21 cellular contexts compared by ENCODE assay signal in the genomic region with DNA sequence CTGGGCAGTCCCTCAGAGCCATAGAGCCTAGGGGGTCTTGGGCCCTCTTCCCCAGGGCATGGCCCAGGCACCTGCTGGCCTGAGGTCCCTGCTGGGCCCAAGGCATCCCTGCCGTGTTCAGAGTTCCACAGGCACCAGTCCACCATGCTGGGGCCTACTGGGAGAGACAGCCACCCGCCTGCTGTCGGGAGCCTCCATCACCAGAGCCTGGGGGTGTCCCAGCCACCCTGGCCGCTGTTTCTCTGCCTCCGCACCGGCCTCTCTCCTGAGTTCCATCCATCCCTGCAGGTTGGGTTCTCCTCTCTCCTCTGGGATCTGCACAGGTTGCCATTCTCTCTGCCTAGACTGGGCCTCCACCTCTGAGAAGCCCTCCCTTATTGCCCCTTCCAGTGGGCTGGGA.
DNase-seq lines count a peak whose midpoint lies in the region; ATAC-seq and TF ChIP-seq lines count a peak whose summit lies in the region.
"Had no signal": no experiment of that assay in that cellular context is flagged by ENCODE, and none has a peak within 500 bp of the region (broad histone marks: within the 10 kb centered on the region; RNA-seq: fewer than 3 reads in every experiment).

No MANE protein-coding gene starts in this region.

- no peak for ATAC-seq in natural killer cell treated with Interleukin-12 subunit alpha and Interleukin-12 subunit beta and Interleukin-15 and Interleukin-18, amount 100 ng/mL, for 72 hours
- ATAC-seq in natural killer cell (no peak), HG03175 (IDR thresholded peaks at IDR 0.05; ENCODE audit: unreplicated experiment) (no peak)
- ATAC-seq: activated CD8-positive, alpha-beta T cell treated with anti-CD3 and anti-CD28 coated beads for 36 hours had no signal

- DNase-seq in natural killer cell treated with Interleukin-12 subunit alpha and Interleukin-12 subunit beta and Interleukin-15 and Interleukin-18, amount 100 ng/mL, for 72 hours (ENCODE audit: low spot score), result peak; percentile 56
- DNase-seq in natural killer cell (no peak), adrenal gland (peak in 4 of 7 donors; percentile 1 to 15 (median 8)), mucosa of gallbladder (ENCODE audit: low spot score) (peak; percentile 8), middle frontal gyrus (ENCODE audit: extremely low spot score, low spot score) (no peak), GM13976 (ENCODE audit: low spot score) (no peak), SJCRH30 (no peak)
- DNase-seq: activated CD8-positive, alpha-beta T cell treated with anti-CD3 and anti-CD28 coated beads for 36 hours; amniotic stem cell; GM23248; Karpas-422; NCI-H1092 treated with DMSO at 0.1 percent for 48 hours; NCI-H2107; NCI-H510A treated with DMSO at 0.1 percent for 48 hours; sigmoid colon; stimulated activated CD4-positive, alpha-beta T cell treated with anti-CD3 and anti-CD28 coated beads, Interleukin-1b, Interleukin-23, amount 100 ng/mL, for 48 hours; trophoblast cell had no signal

- intact Hi-C loops in natural killer cell (cut with micrococcal nuclease), result no loop called here
- intact Hi-C loops in adrenal gland (cut with DNase I), result no loop called here

- H3K27ac ChIP-seq in adrenal gland (no peak overlapping the region), SJCRH30 (no peak overlapping the region)
- H3K27ac ChIP-seq: cardiac muscle cell, GM23248, sigmoid colon had no signal

- H3K9me3 ChIP-seq in adrenal gland (replicated peaks in 1 of 3) (no peaks in the 10 kb centered on the region), SJCRH30 (replicated peaks) (no peaks in the 10 kb centered on the region)
- H3K9me3 ChIP-seq: sigmoid colon had no signal

- H3K27me3 Mint-ChIP-seq in natural killer cell treated with Interleukin-12 subunit alpha and Interleukin-12 subunit beta and Interleukin-15 and Interleukin-18, amount 100 ng/mL, for 72 hours, result peaks cover 0 to 4% of the 10 kb centered on the region in 2 donors
- H3K27me3 Mint-ChIP-seq in natural killer cell (ENCODE audit: low read depth in 2 of 2), result peaks cover 0 to 3% of the 10 kb centered on the region in 2 donors
- H3K27me3 Mint-ChIP-seq: activated CD8-positive, alpha-beta T cell treated with anti-CD3 and anti-CD28 coated beads for 36 hours; stimulated activated naive CD8-positive, alpha-beta T cell treated with anti-CD3 and anti-CD28 coated beads, Interleukin-15, Interleukin-2, amounts not matched to agents 100 ng/mL and 50 ng/mL, for 24 hours had no signal

- 87 to 96% (median 94%) methylated on average over 4 to 6 of the region's 6 CpGs for WGBS in adrenal gland, 4 donors

- no peak overlapping the region for H3K4me3 Mint-ChIP-seq in natural killer cell treated with Interleukin-12 subunit alpha and Interleukin-12 subunit beta and Interleukin-15 and Interleukin-18, amount 100 ng/mL, for 72 hours
- H3K4me3 Mint-ChIP-seq in natural killer cell, result no peak overlapping the region
- H3K4me3 Mint-ChIP-seq: activated CD8-positive, alpha-beta T cell treated with anti-CD3 and anti-CD28 coated beads for 36 hours; stimulated activated naive CD8-positive, alpha-beta T cell treated with anti-CD3 and anti-CD28 coated beads, Interleukin-15, Interleukin-2, amounts not matched to agents 100 ng/mL and 50 ng/mL, for 24 hours had no signal

- TF ChIP-seq POLR2A in adrenal gland (IDR thresholded peaks at IDR 0.05), result no peak

- H3K36me3 ChIP-seq in adrenal gland (replicated peaks in 1 of 2) (no peaks in the 10 kb centered on the region), SJCRH30 (no peaks in the 10 kb centered on the region)
- H3K36me3 ChIP-seq: cardiac muscle cell, sigmoid colon had no signal

- TF ChIP-seq CTCF in natural killer cell (IDR thresholded peaks at IDR 0.05) (no peak), adrenal gland (IDR thresholded peaks at IDR 0.05) (no peak), GM13976 (IDR thresholded peaks at IDR 0.05; ENCODE audit: borderline replicate concordance, control extremely low read depth, extremely low read depth, insufficient read depth, missing control alignments) (no peak)

- H3K36me3 Mint-ChIP-seq in natural killer cell treated with Interleukin-12 subunit alpha and Interleukin-12 subunit beta and Interleukin-15 and Interleukin-18, amount 100 ng/mL, for 72 hours, result no peaks in the 10 kb centered on the region
- no peaks in the 10 kb centered on the region for H3K36me3 Mint-ChIP-seq in natural killer cell

- no peaks in the 10 kb centered on the region for H3K4me1 Mint-ChIP-seq in natural killer cell treated with Interleukin-12 subunit alpha and Interleukin-12 subunit beta and Interleukin-15 and Interleukin-18, amount 100 ng/mL, for 72 hours (ENCODE audit: low read depth in 2 of 2)
- no peaks in the 10 kb centered on the region for H3K4me1 Mint-ChIP-seq in natural killer cell

- H3K4me3 ChIP-seq in adrenal gland (no peak overlapping the region), SJCRH30 (no peak overlapping the region)
- H3K4me3 ChIP-seq: cardiac muscle cell, GM23248, sigmoid colon had no signal

- no peaks in the 10 kb centered on the region for H3K9me3 Mint-ChIP-seq in natural killer cell treated with Interleukin-12 subunit alpha and Interleukin-12 subunit beta and Interleukin-15 and Interleukin-18, amount 100 ng/mL, for 72 hours
- no peaks in the 10 kb centered on the region for H3K9me3 Mint-ChIP-seq in natural killer cell
- H3K9me3 Mint-ChIP-seq: activated CD8-positive, alpha-beta T cell treated with anti-CD3 and anti-CD28 coated beads for 36 hours; activated T-helper 2 cell treated with anti-CD3 and anti-CD28 coated beads, Interferon-gamma antibody, Interleukin-2, Interleukin-4, amounts not matched to agents 10 μg/mL and 5 μg/mL and 100 μg/mL, durations not matched to agents 14 hours and 24 hours and 36 hours; stimulated activated naive CD8-positive, alpha-beta T cell treated with anti-CD3 and anti-CD28 coated beads, Interleukin-15, Interleukin-2, amounts not matched to agents 100 ng/mL and 50 ng/mL, for 24 hours had no signal

- no peak overlapping the region for H3K27ac Mint-ChIP-seq in natural killer cell treated with Interleukin-12 subunit alpha and Interleukin-12 subunit beta and Interleukin-15 and Interleukin-18, amount 100 ng/mL, for 72 hours
- no peak overlapping the region for H3K27ac Mint-ChIP-seq in natural killer cell
- H3K27ac Mint-ChIP-seq: activated CD8-positive, alpha-beta T cell treated with anti-CD3 and anti-CD28 coated beads for 36 hours; activated T-helper 2 cell treated with anti-CD3 and anti-CD28 coated beads, Interferon-gamma antibody, Interleukin-2, Interleukin-4, amounts not matched to agents 10 μg/mL and 5 μg/mL and 100 μg/mL, durations not matched to agents 14 hours and 24 hours and 36 hours; stimulated activated naive CD8-positive, alpha-beta T cell treated with anti-CD3 and anti-CD28 coated beads, Interleukin-15, Interleukin-2, amounts not matched to agents 100 ng/mL and 50 ng/mL, for 24 hours had no signal

- in situ Hi-C loops in GM13976 (cut with MboI; ENCODE audit: low sequenced_read_pairs, unreplicated experiment), result no loop called here

- H3K27me3 ChIP-seq in adrenal gland (no peaks in the 10 kb centered on the region), SJCRH30 (0 out of 2 replicates have a peak, but pooled peaks cover 2% of the 10 kb centered on the region)

- H3K4me1 ChIP-seq in adrenal gland (replicated peaks in 1 of 2) (peaks cover 30 to 42% of the 10 kb centered on the region in 2 donors), SJCRH30 (no peaks in the 10 kb centered on the region)
- H3K4me1 ChIP-seq: sigmoid colon had no signal

Comparison
In these comparisons a context has a peak if more than half of its experiments do, and no peak if none do; other contexts are left out.
1. DNase-seq: peak in natural killer cell treated with Interleukin-12 subunit alpha and Interleukin-12 subunit beta and Interleukin-15 and Interleukin-18, amount 100 ng/mL, for 72 hours (single experiment), adrenal gland (4 of 7) and mucosa of gallbladder (single experiment); none in natural killer cell (single experiment), middle frontal gyrus (single experiment), GM13976 (single experiment) and SJCRH30 (0 of 2).